Comparison of ENCODE assay signal across 9 cellular contexts in the genomic region with DNA sequence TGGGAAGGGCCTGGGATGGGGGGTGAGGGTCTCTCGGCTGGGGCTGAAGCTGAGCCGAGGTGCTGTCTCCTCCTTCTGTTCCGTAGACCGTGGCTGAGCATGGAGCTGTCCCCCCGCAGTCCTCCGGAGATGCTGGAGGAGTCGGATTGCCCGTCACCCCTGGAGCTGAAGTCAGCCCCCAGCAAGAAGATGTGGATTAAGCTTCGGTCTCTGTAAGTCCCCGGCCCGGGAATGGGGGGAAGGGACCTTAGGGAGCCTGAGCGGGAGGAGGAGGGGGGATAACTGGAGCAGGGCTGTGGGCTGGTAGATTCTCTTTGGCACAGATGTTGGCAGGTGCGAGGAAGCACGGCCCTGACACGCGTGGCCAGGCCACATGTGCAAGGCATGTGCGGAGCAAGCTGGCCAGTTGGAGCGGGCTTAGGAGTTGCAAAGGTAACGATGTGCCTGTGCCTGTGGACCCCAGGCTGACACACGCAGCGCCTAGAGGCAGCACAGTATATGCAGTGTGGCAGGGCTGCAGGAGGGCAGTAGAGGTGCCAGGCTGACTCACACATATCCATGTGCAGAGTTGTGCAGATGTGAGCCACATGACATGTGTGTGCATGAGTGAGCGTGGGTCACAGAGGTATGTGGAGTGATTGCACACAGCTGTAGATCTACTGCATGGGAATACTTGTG. TPM values are rescaled to one million over a fixed set of nuclear protein-coding genes. Genes with fewer than 3 reads are reported as not detected.
DNase-seq lines count a peak whose midpoint lies in the region; ATAC-seq and TF ChIP-seq lines count a peak whose summit lies in the region.
"Had no signal": no experiment of that assay in that cellular context is flagged by ENCODE, and none has a peak within 500 bp of the region (broad histone marks: within the 10 kb centered on the region; RNA-seq: fewer than 3 reads in every experiment).

No MANE protein-coding gene starts in this region.

- no peaks in the 10 kb centered on the region for H3K36me3 ChIP-seq in smooth muscle cell (ENCODE audit: low read depth)

- peaks cover 38 to 55% (median 43%) of the 10 kb centered on the region in 3 donors for H3K27me3 Mint-ChIP-seq in CD14-positive monocyte (ENCODE audit: low read depth in 3 of 3)

- 11% methylated on average over 18 of the region's 22 CpGs for WGBS in smooth muscle cell (ENCODE audit: low lambda C conversion rate)

- peak overlapping the region; percentile 71 for H2AFZ ChIP-seq in smooth muscle cell (ENCODE audit: low read depth)

- peaks cover 0 to 8% (median 2%) of the 10 kb centered on the region in 7 donors for H3K9me3 Mint-ChIP-seq in CD14-positive monocyte

- DNase-seq in CD14-positive monocyte (ENCODE audit: low spot score) (no peak), left ventricle myocardium superior (no peak), smooth muscle cell (lab: John Stamatoyannopoulos, UW; ENCODE audit: unreplicated experiment) (no peak), NCI-H2196 treated with DMSO at 0.1 percent for 48 hours (lab: John Stamatoyannopoulos, UW; ENCODE audit: unreplicated experiment) (no peak), NCI-H226 (no peak)
- peak; percentile 55 to 59 for DNase-seq in activated T-cell treated with anti-CD3 and anti-CD28 coated beads, Interleukin-2, amount 50 U/mL, for 48 hours

- no peak overlapping the region for H3K9ac ChIP-seq in smooth muscle cell (ENCODE audit: low read depth)

- H3K4me2 ChIP-seq in smooth muscle cell: peak overlapping the region; percentile 90

- peaks cover 41 to 44% of the 10 kb centered on the region in 2 donors for H3K36me3 Mint-ChIP-seq in CD14-positive monocyte

- no peaks in the 10 kb centered on the region for H3K4me1 ChIP-seq in smooth muscle cell (ENCODE audit: low read depth)

- ATAC-seq in HG03066 (IDR thresholded peaks at IDR 0.05; ENCODE audit: low read depth, unreplicated experiment) (peak; percentile 6), left ventricle myocardium superior (peak; percentile 38), GM21825 (IDR thresholded peaks at IDR 0.05; ENCODE audit: unreplicated experiment) (no peak)
- ATAC-seq: HCT116 had no signal

- H3K4me3 Mint-ChIP-seq in CD14-positive monocyte: peak overlapping the region; percentile 70 to 88

- H3K79me2 ChIP-seq in smooth muscle cell (ENCODE audit: low read depth): no peaks in the 10 kb centered on the region

- H3K27me3 ChIP-seq in smooth muscle cell (ENCODE audit: low read depth): peaks cover 98% of the 10 kb centered on the region

- H3K27ac ChIP-seq in smooth muscle cell (ENCODE audit: low read depth): no peak overlapping the region

- H3K4me3 ChIP-seq in smooth muscle cell: peak overlapping the region; percentile 53

- H3K27ac Mint-ChIP-seq in CD14-positive monocyte: peak overlapping the region in 1 of 7 donors; percentile 11

- intact Hi-C loops in CD14-positive monocyte (cut with micrococcal nuclease): no loop called here
- intact Hi-C loops in left ventricle myocardium superior (cut with micrococcal nuclease): no loop called here

- peaks cover 23% of the 10 kb centered on the region for H3K4me1 Mint-ChIP-seq in CD14-positive monocyte

- no peaks in the 10 kb centered on the region for H3K9me3 ChIP-seq in smooth muscle cell (replicated peaks; ENCODE audit: low read depth)

- no peak for TF ChIP-seq CTCF in CD14-positive monocyte (IDR thresholded peaks at IDR 0.05)
- no peak for TF ChIP-seq CTCF in smooth muscle cell (IDR thresholded peaks at IDR 0.05; ENCODE audit: borderline replicate concordance, insufficient read depth, poor library complexity, severe bottlenecking)

- no peaks in the 10 kb centered on the region for H4K20me1 ChIP-seq in smooth muscle cell (ENCODE audit: low read depth)

- H3F3A ChIP-seq in smooth muscle cell (ENCODE audit: low read depth): no peaks in the 10 kb centered on the region

RNA-seq across cellular contexts. Expression of gene PDE1B, which starts 0.5 kb away (rescaled TPM):
- under 1 TPM; 0.57 to 0.82 TPM for polyA plus RNA-seq in CD14-positive monocyte
- total RNA-seq in left ventricle myocardium superior: 2.8 TPM
- 0.04 TPM in 1 of 2 replicates, not detected in the other for total RNA-seq in smooth muscle cell
- not detected in 2 replicates for polyA plus RNA-seq in smooth muscle cell

RNA-seq across cellular contexts. Expression of gene PPP1R1A, which starts 38.5 kb away (rescaled TPM):
- polyA plus RNA-seq in CD14-positive monocyte (not detected), smooth muscle cell (0.31 TPM in 1 of 2 replicates, not detected in the other)
- total RNA-seq in left ventricle myocardium superior (298 TPM), smooth muscle cell (not detected in 2 replicates)

RNA-seq across cellular contexts. Expression of gene NCKAP1L, which starts 52.4 kb away (rescaled TPM):
- polyA plus RNA-seq in CD14-positive monocyte (100 to 1,000 TPM; 160 to 188 TPM), smooth muscle cell (not detected in 2 replicates)
- total RNA-seq in left ventricle myocardium superior (7.8 TPM), smooth muscle cell (0.04 TPM in 1 of 2 replicates, not detected in the other)

Comparison
In these comparisons a context has a peak if more than half of its experiments do, and no peak if none do; other contexts are left out.
1. DNase-seq: peak in activated T-cell treated with anti-CD3 and anti-CD28 coated beads, Interleukin-2, amount 50 U/mL, for 48 hours (2 of 2); none in CD14-positive monocyte (single experiment), left ventricle myocardium superior (single experiment), smooth muscle cell (single experiment), NCI-H2196 treated with DMSO at 0.1 percent for 48 hours (single experiment) and NCI-H226 (single experiment).
2. RNA of gene PPP1R1A, which starts 38.5 kb away (total RNA-seq): 298 TPM in left ventricle myocardium superior (single experiment); not detected in smooth muscle cell; every median in the first group is over 100 times any median in the second.